ENCODE assay signal across 32 cellular contexts in the genomic region with DNA sequence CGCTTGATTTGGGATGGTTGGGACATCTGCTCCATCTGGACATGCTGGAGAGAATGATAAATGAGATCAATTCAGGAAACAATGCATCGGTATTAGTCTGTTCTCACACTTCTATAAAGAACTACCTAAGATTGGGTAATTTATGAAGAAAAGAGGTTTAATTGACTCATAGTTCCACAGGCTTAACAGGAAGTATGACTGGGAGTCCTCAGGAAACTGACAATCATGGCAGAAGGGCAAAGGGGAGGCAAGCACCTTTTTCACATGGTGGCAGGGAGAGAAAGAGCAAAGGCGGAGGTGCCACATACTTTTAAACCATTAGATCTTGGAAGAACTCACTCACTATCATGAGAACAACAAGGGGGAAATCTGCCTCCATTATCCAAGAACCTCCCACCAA. TPM values are rescaled to one million over a fixed set of nuclear protein-coding genes. Genes with fewer than 3 reads are reported as not detected.
"Had no signal": no experiment of that assay in that cellular context is flagged by ENCODE, and none has a peak within 500 bp of the region (broad histone marks: within the 10 kb centered on the region; RNA-seq: fewer than 3 reads in every experiment).

No MANE protein-coding gene starts in this region.

- H3K4me3 Mint-ChIP-seq: activated B cell treated with CpG ODN at 0.5 μM for 24 hours; activated CD8-positive, alpha-beta T cell treated with anti-CD3 and anti-CD28 coated beads for 36 hours; activated naive CD4-positive, alpha-beta T cell treated with anti-CD3 and anti-CD28 coated beads, Interleukin-2, amount 50 U/mL, for 24 hours; activated naive CD8-positive, alpha-beta T cell treated with anti-CD3 and anti-CD28 coated beads, Interleukin-2, amount 10 ng/mL, durations not matched to agents 7 days and 5 days; activated T-cell treated with anti-CD3 and anti-CD28 coated beads, Interleukin-2, amount 50 U/mL, for 24 hours had no signal

- H3K36me3 Mint-ChIP-seq: activated naive CD4-positive, alpha-beta T cell treated with anti-CD3 and anti-CD28 coated beads, Interleukin-2, amount 50 U/mL, for 24 hours; activated naive CD8-positive, alpha-beta T cell treated with anti-CD3 and anti-CD28 coated beads, Interleukin-2, amount 10 ng/mL, durations not matched to agents 7 days and 5 days had no signal

- ATAC-seq: activated CD8-positive, alpha-beta T cell treated with anti-CD3 and anti-CD28 coated beads for 36 hours had no signal

- H3K9ac ChIP-seq: KMS-11 had no signal

- H3K9me3 Mint-ChIP-seq: activated B cell treated with CpG ODN at 0.5 μM for 24 hours; activated CD8-positive, alpha-beta T cell treated with anti-CD3 and anti-CD28 coated beads for 36 hours; activated naive CD4-positive, alpha-beta T cell treated with anti-CD3 and anti-CD28 coated beads, Interleukin-2, amount 50 U/mL, for 24 hours; activated naive CD8-positive, alpha-beta T cell treated with anti-CD3 and anti-CD28 coated beads, Interleukin-2, amount 10 ng/mL, durations not matched to agents 7 days and 5 days; activated T-cell treated with anti-CD3 and anti-CD28 coated beads, Interleukin-2, amount 50 U/mL, for 24 hours; activated T-helper 2 cell treated with anti-CD3 and anti-CD28 coated beads, Interferon-gamma antibody, Interleukin-2, Interleukin-4, amounts not matched to agents 10 μg/mL and 5 μg/mL and 100 μg/mL, durations not matched to agents 14 hours and 24 hours and 36 hours had no signal

- H3K9me3 ChIP-seq: ascending aorta had no signal

- H3K36me3 ChIP-seq: ascending aorta had no signal

- DNase-seq: activated B cell treated with CpG ODN at 0.5 μM for 24 hours; activated CD4-positive, alpha-beta T cell treated with anti-CD3 and anti-CD28 coated beads for 4 hours; activated CD4-positive, alpha-beta T cell treated with anti-CD3 and anti-CD28 coated beads, Interleukin-2, amount 50 U/mL, for 4 hours; activated CD4-positive, CD25-positive, alpha-beta regulatory T cell treated with anti-CD3 and anti-CD28 coated beads, Interleukin-2, amount 50 U/mL, for 72 hours; activated CD8-positive, alpha-beta T cell treated with anti-CD3 and anti-CD28 coated beads for 36 hours; activated gamma-delta T cell; activated naive CD4-positive, alpha-beta T cell treated with Interleukin-2 at 50 U/mL for 16 hours; activated naive CD8-positive, alpha-beta T cell treated with anti-CD3 and anti-CD28 coated beads, Interleukin-2, amount 10 ng/mL, durations not matched to agents 7 days and 5 days; activated T-cell treated with anti-CD3 and anti-CD28 coated beads, Interleukin-2, amount 50 U/mL, for 24 hours; amygdala; MM.1S; NCI-H1092 treated with DMSO at 0.1 percent for 48 hours; NCI-H1417; NCI-H146; NCI-H1930; NCI-H2081 treated with DMSO at 0.1 percent for 48 hours; NCI-H345; NCI-H510A treated with DMSO at 0.1 percent for 48 hours; NCI-H526 treated with DMSO at 0.1 percent for 48 hours; NK-92 treated with Interleukin-12 subunit alpha and Interleukin-12 subunit beta, amount 100 ng/mL, for 24 hours; OCI-M1; Right ventricle myocardium superior; SW 1271; T-helper 1 cell; T-helper 2 cell; T-helper 9 cell had no signal

- H3K27me3 ChIP-seq: ascending aorta had no signal

- H3K27ac ChIP-seq: ascending aorta, KMS-11, VCaP had no signal

- H3K4me1 Mint-ChIP-seq: activated B cell treated with CpG ODN at 0.5 μM for 24 hours; activated naive CD4-positive, alpha-beta T cell treated with anti-CD3 and anti-CD28 coated beads, Interleukin-2, amount 50 U/mL, for 24 hours; activated naive CD8-positive, alpha-beta T cell treated with anti-CD3 and anti-CD28 coated beads, Interleukin-2, amount 10 ng/mL, durations not matched to agents 7 days and 5 days had no signal

- H3K4me2 ChIP-seq: KMS-11 had no signal

- H3K4me1 ChIP-seq: ascending aorta had no signal

- H3K27ac Mint-ChIP-seq: activated B cell treated with CpG ODN at 0.5 μM for 24 hours; activated CD8-positive, alpha-beta T cell treated with anti-CD3 and anti-CD28 coated beads for 36 hours; activated naive CD4-positive, alpha-beta T cell treated with anti-CD3 and anti-CD28 coated beads, Interleukin-2, amount 50 U/mL, for 24 hours; activated naive CD8-positive, alpha-beta T cell treated with anti-CD3 and anti-CD28 coated beads, Interleukin-2, amount 10 ng/mL, durations not matched to agents 7 days and 5 days; activated T-cell treated with anti-CD3 and anti-CD28 coated beads, Interleukin-2, amount 50 U/mL, for 24 hours; activated T-helper 2 cell treated with anti-CD3 and anti-CD28 coated beads, Interferon-gamma antibody, Interleukin-2, Interleukin-4, amounts not matched to agents 10 μg/mL and 5 μg/mL and 100 μg/mL, durations not matched to agents 14 hours and 24 hours and 36 hours had no signal

- H3K4me3 ChIP-seq: ascending aorta had no signal

RNA-seq across cellular contexts. Expression of a gene that starts 16.8 kb away (rescaled TPM):
- total RNA-seq: activated B cell treated with CpG ODN at 0.5 μM for 24 hours; activated CD8-positive, alpha-beta memory T cell treated with anti-CD3 and anti-CD28 coated beads for 36 hours; activated CD8-positive, alpha-beta T cell treated with anti-CD3 and anti-CD28 coated beads for 36 hours; activated naive CD8-positive, alpha-beta T cell treated with anti-CD3 and anti-CD28 coated beads, Interleukin-2, amount 10 ng/mL, durations not matched to agents 7 days and 5 days; activated T-helper 2 cell treated with anti-CD3 and anti-CD28 coated beads, Interferon-gamma antibody, Interleukin-2, Interleukin-4, amounts not matched to agents 10 μg/mL and 5 μg/mL and 100 μg/mL, durations not matched to agents 14 hours and 24 hours and 36 hours had no signal
